ENCODE assay signal across 8 cellular contexts in the genomic region with DNA sequence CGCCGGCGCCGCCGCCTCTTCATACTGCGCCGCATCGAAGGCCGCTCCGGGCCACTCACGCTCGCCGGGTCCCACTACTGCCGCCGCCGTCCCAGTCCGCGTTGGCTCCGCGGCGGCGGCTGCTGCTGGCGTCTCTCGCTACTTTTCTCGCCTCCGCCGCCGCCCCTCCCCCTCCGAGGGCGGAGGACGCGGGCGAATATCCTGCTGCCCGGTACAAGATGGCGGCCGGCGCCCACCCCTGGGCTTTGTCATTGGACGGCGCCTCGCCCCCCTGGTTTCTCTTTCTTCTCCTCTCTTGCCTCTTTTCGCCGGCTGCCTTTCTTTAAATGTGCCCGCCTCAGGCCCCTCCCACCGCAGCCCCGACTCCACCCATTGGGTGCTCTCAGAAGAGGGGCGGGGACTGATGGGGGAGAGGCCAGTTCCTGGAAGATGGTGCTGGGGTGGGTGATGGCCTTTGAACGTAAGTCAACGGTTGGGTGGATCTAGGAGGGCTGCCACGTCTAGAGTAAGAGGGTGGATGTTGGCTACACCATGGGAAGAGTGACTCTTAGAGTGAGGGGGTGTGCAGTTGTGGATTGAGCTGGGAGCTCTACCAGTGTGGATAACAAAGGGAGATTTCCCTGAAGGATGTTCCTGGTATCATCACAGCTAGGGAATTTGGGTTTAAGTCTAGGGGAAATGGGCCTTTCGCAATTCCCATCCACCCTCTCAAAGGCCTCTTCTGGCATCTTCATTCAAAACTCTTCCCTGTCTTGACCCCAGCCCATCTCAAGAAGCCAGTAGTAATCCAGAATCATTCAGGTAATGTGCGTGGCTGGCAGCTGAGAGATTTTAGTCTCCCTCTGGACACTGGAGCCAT. TPM values are rescaled to one million over a fixed set of nuclear protein-coding genes. Genes with fewer than 3 reads are reported as not detected.
DNase-seq lines count a peak whose midpoint lies in the region; ATAC-seq lines count a peak whose summit lies in the region.

A gene (minus strand): TSS at position 297 of the 859 bp plus-strand sequence. CDS start 262 bp downstream, at position 35.

- ATAC-seq in GM21737 (IDR thresholded peaks at IDR 0.05; ENCODE audit: unreplicated experiment): peak; percentile 76
- ATAC-seq in naive thymus-derived CD8-positive, alpha-beta T cell: peak; percentile 76 to 82

- H3K27ac Mint-ChIP-seq in naive thymus-derived CD8-positive, alpha-beta T cell: peak within 1 kb of the TSS; percentile 91 to 98 (median 95)

- peak within 1 kb of the TSS; percentile 86 to 96 (median 92) for H3K4me3 Mint-ChIP-seq in naive thymus-derived CD8-positive, alpha-beta T cell

- peaks cover 10 to 29% (median 22%) of the 10 kb centered on the region in 4 donors for H3K4me1 Mint-ChIP-seq in naive thymus-derived CD8-positive, alpha-beta T cell

- POLR2A ChIA-PET in naive thymus-derived CD8-positive, alpha-beta T cell (lab: Charles Lee): interaction anchor here (0.7 to 1.3 kb wide), 8 partner anchors 10 to 962 kb away, joined by 3 to 7 read pairs (median 4); a partner anchor contains a TSS

- no peaks in the 10 kb centered on the region for H3K27me3 Mint-ChIP-seq in naive thymus-derived CD8-positive, alpha-beta T cell

- DNase-seq in DMS53 (lab: John Stamatoyannopoulos, UW) (peak; percentile 96), RKO (ENCODE audit: low spot score) (peak; percentile 91), activated T-helper 1 cell treated with Interleukin-2 at 50 U/mL for 16 hours (ENCODE audit: low read depth) (peak; percentile 82), fibroblast of gingiva (ENCODE audit: low read depth) (peak; percentile 94)
- peak; percentile 69 to 94 (median 87) for DNase-seq in naive thymus-derived CD8-positive, alpha-beta T cell
- DNase-seq in stimulated activated naive CD4-positive, alpha-beta T cell (lab: John Stamatoyannopoulos, UW): peak; percentile 77 to 88 (median 82)

- peak within 1 kb of the TSS; percentile 77 for H3K27ac ChIP-seq in KOPT-K1 (ENCODE audit: low read depth, low read length, poor library complexity, severe bottlenecking)

- H3K9me3 Mint-ChIP-seq in naive thymus-derived CD8-positive, alpha-beta T cell: no peaks in the 10 kb centered on the region

- H3K36me3 ChIP-seq in KOPT-K1 (ENCODE audit: insufficient read depth, low read length): no peaks in the 10 kb centered on the region

- no peaks in the 10 kb centered on the region for H3K9me3 ChIP-seq in KOPT-K1 (ENCODE audit: insufficient read depth, low read length, poor library complexity, severe bottlenecking)

- no peaks in the 10 kb centered on the region for H3K36me3 Mint-ChIP-seq in naive thymus-derived CD8-positive, alpha-beta T cell

RNA-seq across cellular contexts. Expression of the gene that starts here (rescaled TPM):
- total RNA-seq in naive thymus-derived CD8-positive, alpha-beta T cell: 10 to 100 TPM; 15.8 to 16.0 TPM
- polyA plus RNA-seq in naive thymus-derived CD8-positive, alpha-beta T cell: 1 to 10 TPM; 3.2 to 5.0 (median 4.9) TPM

Comparison
In these comparisons a context has a peak if more than half of its experiments do, and no peak if none do; other contexts are left out.
1. Peak in every context shown above with its lines: DNase-seq, ATAC-seq and H3K27ac ChIP-seq.